ENCODE assay signal across 9 cellular contexts in the genomic region with DNA sequence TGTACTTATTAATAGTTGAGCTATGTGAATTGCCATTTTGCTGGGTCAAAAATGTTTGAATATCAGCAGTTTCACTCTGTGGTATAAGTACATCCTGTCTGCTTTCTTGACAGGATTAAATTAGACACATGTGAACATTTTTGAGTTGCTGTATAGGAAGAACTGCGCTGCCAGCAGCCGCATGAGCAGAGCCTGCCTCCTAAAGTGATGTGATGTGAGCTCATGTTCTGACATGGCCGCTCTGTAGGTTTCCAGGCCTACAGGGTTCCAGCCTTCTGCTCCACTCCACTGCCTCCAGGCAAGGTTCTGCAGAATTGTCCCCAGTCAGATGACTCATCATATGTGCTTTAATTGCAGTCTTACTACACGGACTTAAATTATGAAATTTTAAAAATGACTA.
DNase-seq lines count a peak whose midpoint lies in the region; ATAC-seq, FAIRE-seq and TF ChIP-seq lines count a peak whose summit lies in the region.
"Had no signal": no experiment of that assay in that cellular context is flagged by ENCODE, and none has a peak within 500 bp of the region (broad histone marks: within the 10 kb centered on the region; RNA-seq: fewer than 3 reads in every experiment).

No MANE protein-coding gene starts in this region.

- peaks cover 43% of the 10 kb centered on the region for H3K36me3 Mint-ChIP-seq in CD4-positive, CD25-positive, alpha-beta regulatory T cell

- peaks cover 18% of the 10 kb centered on the region for H3K36me3 ChIP-seq in CD4-positive, CD25-positive, alpha-beta regulatory T cell (ENCODE audit: control insufficient read depth, insufficient read depth, low read length)
- H3K36me3 ChIP-seq in RWPE2 (ENCODE audit: low read depth) (no peaks in the 10 kb centered on the region), small intestine (ENCODE audit: control insufficient read depth in 2 of 2, insufficient read depth in 2 of 2, low read length in 2 of 2) (peaks cover 2 to 7% of the 10 kb centered on the region in 2 donors), right lobe of liver (peaks cover 0 to 9% (median 0%) of the 10 kb centered on the region in 4 donors)

- ATAC-seq in CD4-positive, CD25-positive, alpha-beta regulatory T cell (ENCODE audit: low read depth in 2 of 2): peak; percentile 45 to 78
- ATAC-seq in GM19025 (IDR thresholded peaks at IDR 0.05; ENCODE audit: low read depth, unreplicated experiment) (peak; percentile 74), HG02884 (IDR thresholded peaks at IDR 0.05; ENCODE audit: unreplicated experiment) (peak; percentile 66), RWPE2 (ENCODE audit: low read depth) (peak; percentile 33; the same call in 1 of the 3 replicates), right lobe of liver (no peak)

- in situ Hi-C loops in KBM-7 (cut with MboI; ENCODE audit: low pct_unique_long_range_greater_than_20kb, low sequenced_read_pairs): no loop called here

- intact Hi-C loops in right lobe of liver (cut with DNase I): no loop called here

- no peak overlapping the region for H3K4me3 Mint-ChIP-seq in CD4-positive, CD25-positive, alpha-beta regulatory T cell

- WGBS in small intestine, 3 donors: 72 to 88% (median 74%) methylated on average over 4 of the region's 4 CpGs
- 83% methylated on average over 2 of the region's 4 CpGs for WGBS in right lobe of liver (ENCODE audit: insufficient coverage, low coverage, low lambda C conversion rate, missing lambda C conversion rate)

- H3K27me3 Mint-ChIP-seq in CD4-positive, CD25-positive, alpha-beta regulatory T cell: no peaks in the 10 kb centered on the region

- no peaks in the 10 kb centered on the region for H3K4me1 ChIP-seq in CD4-positive, CD25-positive, alpha-beta regulatory T cell (ENCODE audit: control insufficient read depth, insufficient read depth, low read length, poor library complexity, severe bottlenecking)
- H3K4me1 ChIP-seq in RWPE2 (ENCODE audit: insufficient read depth, poor library complexity, severe bottlenecking) (no peaks in the 10 kb centered on the region), small intestine (ENCODE audit: control insufficient read depth in 2 of 2, insufficient read depth in 1 of 2, low read depth in 1 of 2, low read length in 1 of 2) (peaks cover 0 to 3% of the 10 kb centered on the region in 2 donors), right lobe of liver (no peaks in the 10 kb centered on the region)

- no peak for TF ChIP-seq POLR2A in right lobe of liver (IDR thresholded peaks at IDR 0.05)

- no peaks in the 10 kb centered on the region for H3K9me3 ChIP-seq in CD4-positive, CD25-positive, alpha-beta regulatory T cell (ENCODE audit: control insufficient read depth in 2 of 2, low read length in 2 of 2)
- H3K9me3 ChIP-seq in RWPE2 (ENCODE audit: severe bottlenecking) (no peaks in the 10 kb centered on the region), small intestine (ENCODE audit: control insufficient read depth, low read depth) (no peaks in the 10 kb centered on the region), right lobe of liver (no peaks in the 10 kb centered on the region)

- peak overlapping the region in 2 of 3 donors; percentile 38 to 53 for H3K27ac Mint-ChIP-seq in CD4-positive, CD25-positive, alpha-beta regulatory T cell

- no peak overlapping the region for H3K4me3 ChIP-seq in CD4-positive, CD25-positive, alpha-beta regulatory T cell (ENCODE audit: low read depth, low read length)
- no peak overlapping the region for H3K4me3 ChIP-seq in RWPE2 (ENCODE audit: severe bottlenecking)
- H3K4me3 ChIP-seq in small intestine (ENCODE audit: low read depth in 1 of 2, low read length in 2 of 2): no peak overlapping the region
- H3K4me3 ChIP-seq in right lobe of liver: no peak overlapping the region

- H3K27me3 ChIP-seq in CD4-positive, CD25-positive, alpha-beta regulatory T cell (ENCODE audit: control insufficient read depth, insufficient read depth, low read length): no peaks in the 10 kb centered on the region
- H3K27me3 ChIP-seq in RWPE2 (ENCODE audit: insufficient read depth, poor library complexity, severe bottlenecking) (no peaks in the 10 kb centered on the region), small intestine (ENCODE audit: control insufficient read depth in 2 of 2, insufficient read depth in 2 of 2, low read length in 2 of 2) (no peaks in the 10 kb centered on the region), right lobe of liver (no peaks in the 10 kb centered on the region)

- FAIRE-seq in small intestine (lab: Jason Lieb, UNC): no peak
- FAIRE-seq: endometrium had no signal

- no peak overlapping the region for H3K27ac ChIP-seq in CD4-positive, CD25-positive, alpha-beta regulatory T cell (ENCODE audit: insufficient read depth, low read length, poor library complexity, severe bottlenecking)
- H3K27ac ChIP-seq in RWPE2 (ENCODE audit: poor library complexity, severe bottlenecking) (no peak overlapping the region), small intestine (ENCODE audit: low read depth in 1 of 2, low read length in 1 of 2) (peak overlapping the region in 1 of 2 donors; percentile 32), right lobe of liver (no peak overlapping the region)

- peaks cover 16 to 23% (median 18%) of the 10 kb centered on the region in 4 donors for H3K4me1 Mint-ChIP-seq in CD4-positive, CD25-positive, alpha-beta regulatory T cell

- DNase-seq in CD4-positive, CD25-positive, alpha-beta regulatory T cell: peak in 1 of 3 donors; percentile 70
- DNase-seq in RWPE2 (ENCODE audit: low spot score): no peak
- no peak for DNase-seq in small intestine
- DNase-seq in KBM-7: no peak
- DNase-seq in right lobe of liver: no peak
- DNase-seq in NCI-H748 (lab: John Stamatoyannopoulos, UW; ENCODE audit: unreplicated experiment): no peak

- TF ChIP-seq CTCF in RWPE2 (IDR thresholded peaks at IDR 0.05; ENCODE audit: poor library complexity, severe bottlenecking): no peak
- no peak for TF ChIP-seq CTCF in right lobe of liver (IDR thresholded peaks at IDR 0.05)

- peaks cover 0 to 3% (median 0%) of the 10 kb centered on the region in 7 donors for H3K9me3 Mint-ChIP-seq in CD4-positive, CD25-positive, alpha-beta regulatory T cell

Comparison
In these comparisons a context has a peak if more than half of its experiments do, and no peak if none do; other contexts are left out.
1. ATAC-seq: peak in CD4-positive, CD25-positive, alpha-beta regulatory T cell (2 of 2), GM19025 (single experiment), HG02884 (single experiment) and RWPE2 (single experiment); none in right lobe of liver (0 of 4).